23 cellular contexts compared by ENCODE assay signal in the genomic region with DNA sequence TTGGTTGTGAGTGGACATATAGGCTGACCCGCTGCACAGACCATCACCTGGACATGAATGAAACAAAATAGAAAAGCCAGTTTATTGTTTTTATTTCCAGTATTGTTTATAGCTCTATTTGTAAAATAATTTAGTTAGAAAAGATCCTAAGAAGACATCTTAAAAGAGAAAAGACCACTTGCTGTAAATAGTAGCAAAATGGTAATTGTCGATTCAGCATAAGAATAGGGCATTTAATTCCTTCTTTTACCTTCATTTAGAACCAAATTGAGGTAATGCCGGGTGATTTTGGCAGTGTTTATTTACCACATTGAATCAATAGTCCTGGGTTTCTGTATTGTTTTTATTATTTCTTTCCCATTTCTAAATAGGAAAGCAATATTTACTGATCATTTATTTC. TPM values are rescaled to one million over a fixed set of nuclear protein-coding genes. Genes with fewer than 3 reads are reported as not detected.
A peak's percentile ranks its signal among the peaks of the same experiment; 100 is the strongest.
DNase-seq lines count a peak whose midpoint lies in the region; ATAC-seq, FAIRE-seq and TF ChIP-seq lines count a peak whose summit lies in the region.
"Had no signal": no experiment of that assay in that cellular context is flagged by ENCODE, and none has a peak within 500 bp of the region (broad histone marks: within the 10 kb centered on the region; RNA-seq: fewer than 3 reads in every experiment).

No MANE protein-coding gene starts in this region.

- CTCF ChIA-PET in H1 (lab: Charles Lee; ENCODE audit: partially characterized antibody): no interaction called here

- H4K5ac ChIP-seq in H1 (ENCODE audit: insufficient read length, low read depth, low read length): peak overlapping the region; percentile 95

- WGBS in H1 (ENCODE audit: extremely low coverage in 1 of 2, insufficient coverage in 1 of 2, insufficient read length in 1 of 2, insufficient replicate concordance in 2 of 2, low coverage in 1 of 2, low lambda C conversion rate in 2 of 2, missing lambda C conversion rate in 1 of 2), 2 experiments: 4% methylated on average over 3 of the region's 3 CpGs; no CpG with 5 or more reads in 1 of the 2 experiments

- TF ChIP-seq CTCF in natural killer cell (IDR thresholded peaks at IDR 0.05) (no peak), Loucy (conservative IDR thresholded peaks at IDR 0.05; ENCODE audit: low read length) (no peak), H1 (IDR thresholded peaks at IDR 0.05; ENCODE audit: control extremely low read depth in 1 of 3, insufficient read depth in 1 of 3, low read depth in 1 of 3, low read length in 3 of 3) (no peak), neural progenitor cell (IDR thresholded peaks at IDR 0.05) (no peak), kidney (IDR thresholded peaks at IDR 0.05; ENCODE audit: borderline replicate concordance, extremely low read depth, insufficient read depth) (no peak)

- peak in 1 of 2 experiments; percentile 79; a peak in 1 of 3 replicates for TF ChIP-seq EP300 in H1 (IDR thresholded peaks at IDR 0.05; ENCODE audit: borderline replicate concordance in 1 of 2, low read depth in 2 of 2, low read length in 2 of 2)

- H4K20me1 ChIP-seq in Loucy (ENCODE audit: insufficient read depth, low read length, poor library complexity, severe bottlenecking) (peaks cover 87% of the 10 kb centered on the region), H1 (replicated peaks in 1 of 2; ENCODE audit: control insufficient read depth in 1 of 2, insufficient read depth in 2 of 2, low read length in 2 of 2) (peaks cover 0 to 2% of the 10 kb centered on the region in 2 experiments), neural progenitor cell (ENCODE audit: low read depth) (no peaks in the 10 kb centered on the region)

- TF ChIP-seq POLR2A in H1 (IDR thresholded peaks at IDR 0.05; ENCODE audit: control extremely low read depth in 1 of 2, low read depth in 2 of 2, low read length in 2 of 2) (no peak), GM18505 (IDR thresholded peaks at IDR 0.05; ENCODE audit: borderline replicate concordance, extremely low read depth, insufficient read depth, insufficient read length) (no peak)

- H3K18ac ChIP-seq in H1 (ENCODE audit: extremely low read depth, low read length): peak overlapping the region; percentile 7; the same call in 1 of the 2 replicates

- H2BK12ac ChIP-seq in H1 (ENCODE audit: low read depth, low read length): no peak overlapping the region

- POLR2A ChIA-PET in H1 (lab: Charles Lee; ENCODE audit: partially characterized antibody): interaction anchor here (0.7 to 13.0 kb wide), 7 partner anchors 8 to 40 kb away, joined by 3 to 104 read pairs (median 6); partner anchors contain the start of gene TARS1

- H2BK15ac ChIP-seq in H1 (ENCODE audit: low read length): no peak overlapping the region

- H3K27ac ChIP-seq in H1 (ENCODE audit: low read depth, low read length) (peak overlapping the region; percentile 26; the same call in 1 of the 2 replicates), neural progenitor cell (peak overlapping the region; percentile 8), kidney (ENCODE audit: low read depth in 2 of 2, low read length in 2 of 2) (no peak overlapping the region)
- H3K27ac ChIP-seq: C4-2B had no signal

- H3K4me1 Mint-ChIP-seq in natural killer cell (peaks cover 39 to 43% of the 10 kb centered on the region in 2 donors), neural progenitor cell (peaks cover 5% of the 10 kb centered on the region)
- peaks cover 32 to 50% of the 10 kb centered on the region in 2 donors for H3K4me1 Mint-ChIP-seq in natural killer cell treated with Interleukin-12 subunit alpha and Interleukin-12 subunit beta and Interleukin-15 and Interleukin-18, amount 100 ng/mL, for 72 hours (ENCODE audit: low read depth in 2 of 2)

- DNase-seq in natural killer cell (no peak), H1 (ENCODE audit: low read depth in 1 of 2, low spot score in 2 of 2) (no peak), neural progenitor cell (ENCODE audit: low spot score) (no peak), kidney (no peak), T-helper 1 cell (no peak)
- no peak for DNase-seq in natural killer cell treated with Interleukin-12 subunit alpha and Interleukin-12 subunit beta and Interleukin-15 and Interleukin-18, amount 100 ng/mL, for 72 hours (ENCODE audit: low spot score)
- DNase-seq: DMS53, EL, HFFc6, IMR-90, NCI-H1694, NCI-H2081, NCI-H2171, NCI-H345, NCI-H524, NCI-H774, SIG-M5, SK-N-SH had no signal

- H3K36me3 Mint-ChIP-seq in natural killer cell (peaks cover 9% of the 10 kb centered on the region), neural progenitor cell (peaks cover 40% of the 10 kb centered on the region)
- peaks cover 25% of the 10 kb centered on the region for H3K36me3 Mint-ChIP-seq in natural killer cell treated with Interleukin-12 subunit alpha and Interleukin-12 subunit beta and Interleukin-15 and Interleukin-18, amount 100 ng/mL, for 72 hours

- no peaks in the 10 kb centered on the region for H3K27me3 Mint-ChIP-seq in natural killer cell (ENCODE audit: low read depth in 2 of 2)
- no peaks in the 10 kb centered on the region for H3K27me3 Mint-ChIP-seq in natural killer cell treated with Interleukin-12 subunit alpha and Interleukin-12 subunit beta and Interleukin-15 and Interleukin-18, amount 100 ng/mL, for 72 hours
- H3K27me3 Mint-ChIP-seq in neural progenitor cell (ENCODE audit: insufficient read depth, low read depth): no peaks in the 10 kb centered on the region

- H3K79me2 ChIP-seq in Loucy (ENCODE audit: insufficient read depth, low read length) (peaks cover 80% of the 10 kb centered on the region), H1 (ENCODE audit: control insufficient read depth in 1 of 2, insufficient read depth in 2 of 2, low read length in 2 of 2) (peaks cover 11 to 95% of the 10 kb centered on the region in 2 experiments; a peak in 3 of 4 replicates), neural progenitor cell (ENCODE audit: low read depth) (peaks cover 77% of the 10 kb centered on the region)

- peaks cover 32% of the 10 kb centered on the region for H3K4me1 ChIP-seq in Loucy (ENCODE audit: insufficient read depth, low read length, poor library complexity, severe bottlenecking)
- H3K4me1 ChIP-seq in H1 (replicated peaks in 1 of 4; ENCODE audit: control insufficient read depth in 3 of 4, insufficient read depth in 4 of 4, low read length in 3 of 4): peaks cover 2 to 24% (median 6%) of the 10 kb centered on the region in 4 experiments; a peak in 3 of 7 replicates
- H3K4me1 ChIP-seq in neural progenitor cell: peaks cover 12% of the 10 kb centered on the region
- peaks cover 0 to 6% of the 10 kb centered on the region in 2 donors for H3K4me1 ChIP-seq in kidney (ENCODE audit: control insufficient read depth in 1 of 2, insufficient read depth in 1 of 2, low read depth in 1 of 2, low read length in 2 of 2)

- no peak overlapping the region for H3K9ac ChIP-seq in Loucy (ENCODE audit: low read depth, low read length, poor library complexity, severe bottlenecking)
- no peak overlapping the region for H3K9ac ChIP-seq in H1 (replicated peaks in 1 of 4; ENCODE audit: extremely low read depth in 1 of 4, low read depth in 3 of 4, low read length in 3 of 4)
- no peak overlapping the region for H3K9ac ChIP-seq in neural progenitor cell
- H3K9ac ChIP-seq in kidney (ENCODE audit: low read length in 2 of 2): no peak overlapping the region
- H3K9ac ChIP-seq: SK-N-SH had no signal

- H3K36me3 ChIP-seq in Loucy (ENCODE audit: insufficient read depth, low read length) (peaks cover 62% of the 10 kb centered on the region), H1 (ENCODE audit: control insufficient read depth in 2 of 4, insufficient read depth in 4 of 4, low read length in 3 of 4) (peaks cover 6 to 87% (median 47%) of the 10 kb centered on the region in 4 experiments; a peak in 6 of 8 replicates), neural progenitor cell (no peaks in the 10 kb centered on the region), kidney (ENCODE audit: control insufficient read depth in 1 of 2, insufficient read depth in 2 of 2, low read length in 2 of 2) (peaks cover 2 to 23% of the 10 kb centered on the region in 2 donors)

- H2BK120ac ChIP-seq in H1 (replicated peaks; ENCODE audit: low read depth, low read length): no peak overlapping the region

- no peak overlapping the region for H4K91ac ChIP-seq in H1 (replicated peaks; ENCODE audit: insufficient read length, low read length)

- no peak for FAIRE-seq in H1 (lab: Jason Lieb, UNC)
- FAIRE-seq in kidney (lab: Jason Lieb, UNC): no peak
- FAIRE-seq: D721Med had no signal

- H4K8ac ChIP-seq in H1 (ENCODE audit: extremely low read depth, insufficient read depth, low read length): no peak overlapping the region

- H3K4ac ChIP-seq in H1 (replicated peaks; ENCODE audit: insufficient read length, low read depth, low read length): no peak overlapping the region

- no peak overlapping the region for H2AK5ac ChIP-seq in H1 (ENCODE audit: low read depth, low read length)

- H3K79me1 ChIP-seq in H1 (ENCODE audit: low read depth, low read length): no peaks in the 10 kb centered on the region; the same call in 1 of the 2 replicates

- peak overlapping the region; percentile 96 for H3K4me2 ChIP-seq in Loucy (ENCODE audit: low read depth, low read length, poor library complexity, severe bottlenecking)
- H3K4me2 ChIP-seq in H1 (ENCODE audit: insufficient read depth in 1 of 2, low read depth in 2 of 2, low read length in 2 of 2): peak overlapping the region; percentile 30 to 52; a peak in 3 of 4 replicates
- H3K4me2 ChIP-seq in neural progenitor cell: no peak overlapping the region
- H3K4me2 ChIP-seq: SK-N-SH had no signal

- H3K14ac ChIP-seq in H1 (ENCODE audit: insufficient read length): no peak overlapping the region

- H3K27me3 ChIP-seq in Loucy (ENCODE audit: insufficient read depth, low read length, poor library complexity, severe bottlenecking): no peaks in the 10 kb centered on the region
- no peaks in the 10 kb centered on the region for H3K27me3 ChIP-seq in H1 (replicated peaks in 1 of 4; ENCODE audit: control insufficient read depth in 3 of 4, extremely low read depth in 1 of 4, insufficient read depth in 3 of 4, low read length in 3 of 4)
- H3K27me3 ChIP-seq in neural progenitor cell: no peaks in the 10 kb centered on the region

- H3K9me2 ChIP-seq in Loucy (replicated peaks; ENCODE audit: low read depth, low read length): no peaks in the 10 kb centered on the region
- H3K9me2 ChIP-seq: SK-N-SH had no signal

- TF ChIP-seq RAD21 in H1 (IDR thresholded peaks at IDR 0.05 in 1 of 2, conservative IDR thresholded peaks at IDR 0.05 in 1 of 2; ENCODE audit: low read depth in 2 of 2, low read length in 2 of 2): no peak

- H3K4me3 ChIP-seq in Loucy (ENCODE audit: low read length, poor library complexity, severe bottlenecking): peak overlapping the region; percentile 62
- peak overlapping the region in 1 of 4 experiments; percentile 49; a peak in 2 of 8 replicates for H3K4me3 ChIP-seq in H1 (ENCODE audit: extremely low read depth in 1 of 4, insufficient read depth in 2 of 4, low read depth in 3 of 4, low read length in 4 of 4)
- H3K4me3 ChIP-seq in neural progenitor cell: no peak overlapping the region
- no peak overlapping the region for H3K4me3 ChIP-seq in kidney (ENCODE audit: low read length in 2 of 2)

- intact Hi-C loops in natural killer cell (cut with micrococcal nuclease) (no loop called here), kidney (cut with DNase I) (no loop called here)

- H3K4me3 Mint-ChIP-seq in natural killer cell (no peak overlapping the region), neural progenitor cell (no peak overlapping the region)
- no peak overlapping the region for H3K4me3 Mint-ChIP-seq in natural killer cell treated with Interleukin-12 subunit alpha and Interleukin-12 subunit beta and Interleukin-15 and Interleukin-18, amount 100 ng/mL, for 72 hours
- H3K4me3 Mint-ChIP-seq: HFFc6 had no signal

- H2BK5ac ChIP-seq in H1 (ENCODE audit: low read depth, low read length): no peak overlapping the region

- no peaks in the 10 kb centered on the region for H3F3A ChIP-seq in Loucy (ENCODE audit: low read depth)
- peaks cover 23% of the 10 kb centered on the region for H3F3A ChIP-seq in neural progenitor cell (ENCODE audit: low read depth)

- ATAC-seq in natural killer cell (no peak), GM18505 (IDR thresholded peaks at IDR 0.05; ENCODE audit: unreplicated experiment) (no peak)
- ATAC-seq in natural killer cell treated with Interleukin-12 subunit alpha and Interleukin-12 subunit beta and Interleukin-15 and Interleukin-18, amount 100 ng/mL, for 72 hours: no peak
- ATAC-seq: Panc1 had no signal

- H3K9me3 Mint-ChIP-seq in natural killer cell (no peaks in the 10 kb centered on the region), neural progenitor cell (no peaks in the 10 kb centered on the region)
- no peaks in the 10 kb centered on the region for H3K9me3 Mint-ChIP-seq in natural killer cell treated with Interleukin-12 subunit alpha and Interleukin-12 subunit beta and Interleukin-15 and Interleukin-18, amount 100 ng/mL, for 72 hours
- H3K9me3 Mint-ChIP-seq: HFFc6 had no signal

- H2AFZ ChIP-seq in Loucy (ENCODE audit: low read length) (no peak overlapping the region), H1 (ENCODE audit: low read length) (no peak overlapping the region), neural progenitor cell (replicated peaks) (no peak overlapping the region)

- H3K9me3 ChIP-seq in Loucy (ENCODE audit: insufficient read depth, low read depth, low read length) (no peaks in the 10 kb centered on the region), H1 (ENCODE audit: insufficient read depth in 2 of 2, low read depth in 1 of 2, low read length in 1 of 2) (no peaks in the 10 kb centered on the region), neural progenitor cell (ENCODE audit: low read depth) (no peaks in the 10 kb centered on the region), kidney (ENCODE audit: control insufficient read depth in 1 of 2, low read length in 2 of 2) (no peaks in the 10 kb centered on the region)
- H3K9me3 ChIP-seq: SK-N-SH had no signal

- peak overlapping the region; percentile 40 to 70 for H3K27ac Mint-ChIP-seq in natural killer cell
- no peak overlapping the region for H3K27ac Mint-ChIP-seq in natural killer cell treated with Interleukin-12 subunit alpha and Interleukin-12 subunit beta and Interleukin-15 and Interleukin-18, amount 100 ng/mL, for 72 hours
- no peak overlapping the region for H3K27ac Mint-ChIP-seq in neural progenitor cell
- H3K27ac Mint-ChIP-seq: HFFc6 had no signal

- H3K23me2 ChIP-seq in H1 (ENCODE audit: low read depth, low read length): no peaks in the 10 kb centered on the region

- H3K23ac ChIP-seq in H1 (ENCODE audit: insufficient read length): no peak overlapping the region

- no peak overlapping the region for H2BK20ac ChIP-seq in H1 (ENCODE audit: low read length)

- H3K56ac ChIP-seq in H1 (replicated peaks; ENCODE audit: insufficient read length, low read depth, low read length): no peak overlapping the region

RNA-seq across cellular contexts. Expression of gene TARS1, which starts 7.4 kb away (rescaled TPM):
- total RNA-seq in natural killer cell (10 to 100 TPM; 59.9 to 74.8 (median 64.6) TPM), neural progenitor cell (ENCODE audit: low replicate concordance) (73.6 and 123 TPM in 2 replicates), kidney (99.5 TPM)
- 100 to 1,000 TPM; 204 to 211 TPM for total RNA-seq in natural killer cell treated with Interleukin-12 subunit alpha and Interleukin-12 subunit beta and Interleukin-15 and Interleukin-18, amount 100 ng/mL, for 72 hours
- 445 TPM in 2 replicates for total RNA-seq in H1 (2021; fragmentation: NEBNext Ultra II Directional; extraction: Animal tissue kit (Norgen Biotek cat#: 25700))
- polyA plus RNA-seq in H1 (2011; rRNA removed) (68.2 and 94.4 TPM in 2 replicates), kidney (ENCODE audit: insufficient read depth, low read depth, low replicate concordance) (66.0 TPM)
- 178 TPM for polyA plus RNA-seq in H1 (2011; cell fraction: cytosol; rRNA removed)
- 83.3 TPM for polyA plus RNA-seq in H1 (2011; cell fraction: nucleus; rRNA removed)
- polyA plus RNA-seq in H1 (2012, experiment 1 of 2): 228 to 439 TPM (median 275 TPM) in 4 replicates
- polyA plus RNA-seq in H1 (2012, experiment 2 of 2): 39.4 TPM
- 374 TPM for polyA plus RNA-seq in H1 (2013, experiment 1 of 2)
- polyA plus RNA-seq in H1 (2013, experiment 2 of 2): 374 TPM
- 216 and 217 TPM in 2 replicates for polyA minus RNA-seq in H1 (2011; rRNA and poly(A)+ RNA removed)
- 142 TPM for polyA minus RNA-seq in H1 (2011; cell fraction: cytosol; rRNA and poly(A)+ RNA removed)
- 125 TPM for polyA minus RNA-seq in H1 (2011; cell fraction: nucleus; rRNA and poly(A)+ RNA removed)

Comparison
In these comparisons a context has a peak if more than half of its experiments do, and no peak if none do; other contexts are left out.
1. H3K27ac Mint-ChIP-seq: peak in natural killer cell (2 of 2); none in natural killer cell treated with Interleukin-12 subunit alpha and Interleukin-12 subunit beta and Interleukin-15 and Interleukin-18, amount 100 ng/mL, for 72 hours (0 of 2) and neural progenitor cell (single experiment).
2. H3K27ac ChIP-seq: peak in H1 (single experiment) and neural progenitor cell (single experiment); none in kidney (0 of 2).